Comparison of ENCODE assay signal across 18 cellular contexts in genomic region chr1:195886000-195886399, GRCh38.
A peak's percentile ranks its signal among the peaks of the same experiment; 100 is the strongest.
DNase-seq lines count a peak whose midpoint lies in the region; ATAC-seq and TF ChIP-seq lines count a peak whose summit lies in the region.
"Had no signal": no experiment of that assay in that cellular context is flagged by ENCODE, and none has a peak within 500 bp of the region (broad histone marks: within the 10 kb centered on the region; RNA-seq: fewer than 3 reads in every experiment).

No MANE protein-coding gene starts in this region.

- ATAC-seq in GM19324 (IDR thresholded peaks at IDR 0.05; ENCODE audit: low FRiP score, unreplicated experiment): no peak
- ATAC-seq in activated T-cell treated with anti-CD3 and anti-CD28 coated beads, Interleukin-2, amount 50 U/mL, for 4 hours: no peak
- ATAC-seq: lower lobe of right lung; natural killer cell; stimulated activated naive CD8-positive, alpha-beta T cell treated with anti-CD3 and anti-CD28 coated beads, Interleukin-15, amount 100 ng/mL, for 72 hours had no signal

- H3K36me3 Mint-ChIP-seq in osteocyte (ENCODE audit: unreplicated experiment) (no peaks in the 10 kb centered on the region), mesothelial cell of epicardium (peaks cover under 1% of the 10 kb centered on the region)
- no peaks in the 10 kb centered on the region for H3K36me3 Mint-ChIP-seq in activated T-cell treated with anti-CD3 and anti-CD28 coated beads, Interleukin-2, amount 50 U/mL, for 4 hours (ENCODE audit: insufficient read depth)

- H3K36me3 ChIP-seq in MM.1S (replicated peaks; ENCODE audit: insufficient read depth, low read length) (no peaks in the 10 kb centered on the region), brain microvascular endothelial cell (replicated peaks) (no peaks in the 10 kb centered on the region)
- H3K36me3 ChIP-seq: lower lobe of right lung, SJCRH30 had no signal

- H2AFZ ChIP-seq in MM.1S (ENCODE audit: low read length): no peak overlapping the region

- no peak overlapping the region for H3K4me2 ChIP-seq in MM.1S (ENCODE audit: low read depth, low read length)

- H3K4me1 Mint-ChIP-seq in osteocyte (ENCODE audit: unreplicated experiment) (no peaks in the 10 kb centered on the region), mesothelial cell of epicardium (peaks cover 2% of the 10 kb centered on the region)
- H3K4me1 Mint-ChIP-seq in activated T-cell treated with anti-CD3 and anti-CD28 coated beads, Interleukin-2, amount 50 U/mL, for 4 hours (ENCODE audit: low read depth): no peaks in the 10 kb centered on the region
- H3K4me1 Mint-ChIP-seq: natural killer cell; stimulated activated naive CD8-positive, alpha-beta T cell treated with anti-CD3 and anti-CD28 coated beads, Interleukin-15, amount 100 ng/mL, for 72 hours had no signal

- no peaks in the 10 kb centered on the region for H3K9me2 ChIP-seq in MM.1S (replicated peaks; ENCODE audit: insufficient read depth, low read length)

- H3K79me2 ChIP-seq in MM.1S (ENCODE audit: low read length): no peaks in the 10 kb centered on the region

- H3K27ac ChIP-seq in MM.1S (ENCODE audit: low read length) (no peak overlapping the region), brain microvascular endothelial cell (no peak overlapping the region)
- H3K27ac ChIP-seq: lower lobe of right lung, SJCRH30 had no signal

- H3K27ac Mint-ChIP-seq in osteocyte (ENCODE audit: unreplicated experiment): no peak overlapping the region
- H3K27ac Mint-ChIP-seq in mesothelial cell of epicardium: no peak overlapping the region
- H3K27ac Mint-ChIP-seq: CD4-positive, alpha-beta T cell; natural killer cell; stimulated activated naive CD8-positive, alpha-beta T cell treated with anti-CD3 and anti-CD28 coated beads, Interleukin-15, amount 100 ng/mL, for 72 hours had no signal

- H3K27me3 ChIP-seq in MM.1S (replicated peaks; ENCODE audit: insufficient read depth, low read length): no peaks in the 10 kb centered on the region
- no peaks in the 10 kb centered on the region for H3K27me3 ChIP-seq in brain microvascular endothelial cell (replicated peaks)
- H3K27me3 ChIP-seq: SJCRH30 had no signal

- H3K27me3 Mint-ChIP-seq in osteocyte (ENCODE audit: unreplicated experiment) (no peaks in the 10 kb centered on the region), mesothelial cell of epicardium (ENCODE audit: low read depth) (no peaks in the 10 kb centered on the region)
- no peaks in the 10 kb centered on the region for H3K27me3 Mint-ChIP-seq in activated T-cell treated with anti-CD3 and anti-CD28 coated beads, Interleukin-2, amount 50 U/mL, for 4 hours (ENCODE audit: low read depth)
- H3K27me3 Mint-ChIP-seq: CD4-positive, alpha-beta T cell; stimulated activated naive CD8-positive, alpha-beta T cell treated with anti-CD3 and anti-CD28 coated beads, Interleukin-15, amount 100 ng/mL, for 72 hours had no signal

- H3K9me3 Mint-ChIP-seq in osteocyte (ENCODE audit: unreplicated experiment) (peaks cover 2% of the 10 kb centered on the region), mesothelial cell of epicardium (peaks cover 12% of the 10 kb centered on the region)
- peaks cover 10% of the 10 kb centered on the region for H3K9me3 Mint-ChIP-seq in activated T-cell treated with anti-CD3 and anti-CD28 coated beads, Interleukin-2, amount 50 U/mL, for 4 hours

- H3K4me3 Mint-ChIP-seq in osteocyte (ENCODE audit: unreplicated experiment) (no peak overlapping the region), mesothelial cell of epicardium (no peak overlapping the region)
- H3K4me3 Mint-ChIP-seq in activated T-cell treated with anti-CD3 and anti-CD28 coated beads, Interleukin-2, amount 50 U/mL, for 4 hours: no peak overlapping the region
- H3K4me3 Mint-ChIP-seq: CD4-positive, alpha-beta T cell; natural killer cell; stimulated activated naive CD8-positive, alpha-beta T cell treated with anti-CD3 and anti-CD28 coated beads, Interleukin-15, amount 100 ng/mL, for 72 hours had no signal

- H3K4me3 ChIP-seq in GM12864 (ENCODE audit: low read depth, low read length) (no peak overlapping the region), MM.1S (ENCODE audit: low read length) (no peak overlapping the region), brain microvascular endothelial cell (ENCODE audit: low read depth, low read length) (no peak overlapping the region)
- H3K4me3 ChIP-seq: lower lobe of right lung, SJCRH30 had no signal

- TF ChIP-seq CTCF in GM12864 (IDR thresholded peaks at IDR 0.05; ENCODE audit: low read depth, low read length, missing control alignments) (peak; percentile 13), MM.1S (IDR thresholded peaks at IDR 0.05; ENCODE audit: low read length) (0 out of 2 replicates have a peak, but pooled peaks have one; percentile 17), brain microvascular endothelial cell (IDR thresholded peaks at IDR 0.05; ENCODE audit: low read depth, low read length, missing control alignments) (peak; percentile 21), osteocyte (IDR thresholded peaks at IDR 0.05) (peak; percentile 14), mesothelial cell of epicardium (IDR thresholded peaks at IDR 0.05; ENCODE audit: unreplicated experiment) (no peak)

- no peaks in the 10 kb centered on the region for H3F3A ChIP-seq in MM.1S (ENCODE audit: insufficient read depth, low read length)

- H4K20me1 ChIP-seq in MM.1S (ENCODE audit: insufficient read depth, low read length): no peaks in the 10 kb centered on the region

- H3K4me1 ChIP-seq in MM.1S (ENCODE audit: low read length): no peaks in the 10 kb centered on the region
- H3K4me1 ChIP-seq: lower lobe of right lung, SJCRH30 had no signal

- H3K9ac ChIP-seq in MM.1S (ENCODE audit: low read length): no peak overlapping the region

- in situ Hi-C loops in brain microvascular endothelial cell (cut with HindIII; ENCODE audit: low pct_ligation_motif_present, low sequenced_read_pairs): no loop called here

- DNase-seq in GM12864 (ENCODE audit: low read depth): no peak
- no peak for DNase-seq in MM.1S
- DNase-seq in brain microvascular endothelial cell: no peak
- no peak for DNase-seq in osteocyte (ENCODE audit: extremely low spot score, unreplicated experiment)
- DNase-seq in activated T-cell treated with anti-CD3 and anti-CD28 coated beads, Interleukin-2, amount 50 U/mL, for 4 hours: no peak
- no peak for DNase-seq in mesothelial cell of epicardium (ENCODE audit: low spot score in 2 of 2, unreplicated experiment in 2 of 2)
- no peak for DNase-seq in AG08396 (ENCODE audit: low spot score)
- DNase-seq: activated CD4-positive, alpha-beta T cell treated with anti-CD3 and anti-CD28 coated beads for 4 hours; activated CD8-positive, alpha-beta memory T cell treated with anti-CD3 and anti-CD28 coated beads, Interleukin-2, amount 50 U/mL, for 48 hours; anterior cingulate cortex; CD4-positive, alpha-beta T cell; lower lobe of right lung; natural killer cell; NCI-H345; SJCRH30; stimulated activated naive CD8-positive, alpha-beta T cell treated with anti-CD3 and anti-CD28 coated beads, Interleukin-15, amount 100 ng/mL, for 72 hours; T-helper 9 cell had no signal

- H3K9me3 ChIP-seq in MM.1S (replicated peaks; ENCODE audit: insufficient read depth, low read length): no peaks in the 10 kb centered on the region
- H3K9me3 ChIP-seq: lower lobe of right lung, SJCRH30 had no signal
